1 cellular context compared by ENCODE assay signal in the genomic region with DNA sequence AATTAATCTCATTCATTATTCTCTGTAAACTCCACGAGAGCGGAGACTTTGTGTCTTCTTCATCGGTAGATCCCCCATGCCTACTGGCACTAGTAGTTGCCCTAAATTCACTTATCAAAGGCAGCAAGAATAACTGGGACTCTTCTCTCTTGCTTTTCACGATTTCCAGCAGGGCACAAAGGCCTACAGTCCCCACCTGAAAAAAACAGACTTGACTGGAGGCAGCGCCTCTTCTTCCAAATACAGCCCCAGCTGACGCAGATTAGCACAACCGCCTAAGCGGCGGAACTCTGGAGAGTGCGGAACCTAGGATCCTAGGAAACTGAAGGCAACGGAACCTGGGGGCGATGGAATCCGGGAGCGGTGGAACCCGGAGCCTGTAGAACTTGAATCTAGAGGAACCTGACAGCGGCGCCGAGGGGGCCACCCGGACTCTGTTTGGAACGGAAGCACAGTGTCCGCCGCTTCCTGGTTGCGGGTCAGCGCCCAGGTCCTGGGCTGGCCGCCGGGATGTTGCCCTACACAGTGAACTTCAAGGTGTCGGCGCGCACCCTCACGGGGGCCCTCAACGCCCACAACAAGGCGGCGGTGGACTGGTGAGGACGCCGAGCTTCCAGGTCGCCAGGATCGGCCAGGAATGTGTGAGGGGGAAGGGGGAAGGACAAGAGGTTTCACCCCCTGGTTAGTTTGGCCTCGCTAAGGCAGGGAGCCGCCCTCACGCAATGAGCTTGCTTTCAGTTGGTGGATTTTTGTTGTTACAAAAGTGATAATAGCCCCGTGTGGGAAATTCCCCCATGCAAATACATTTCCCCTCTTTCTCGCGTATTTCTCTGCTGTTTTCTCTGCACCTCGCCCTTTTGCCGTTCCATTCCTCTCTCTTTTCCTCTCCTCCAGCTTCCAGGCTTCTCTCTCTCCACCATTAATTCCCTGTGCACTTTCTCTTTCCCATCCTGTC.
TF ChIP-seq lines count a peak whose summit lies in the region.

A gene with protein sequence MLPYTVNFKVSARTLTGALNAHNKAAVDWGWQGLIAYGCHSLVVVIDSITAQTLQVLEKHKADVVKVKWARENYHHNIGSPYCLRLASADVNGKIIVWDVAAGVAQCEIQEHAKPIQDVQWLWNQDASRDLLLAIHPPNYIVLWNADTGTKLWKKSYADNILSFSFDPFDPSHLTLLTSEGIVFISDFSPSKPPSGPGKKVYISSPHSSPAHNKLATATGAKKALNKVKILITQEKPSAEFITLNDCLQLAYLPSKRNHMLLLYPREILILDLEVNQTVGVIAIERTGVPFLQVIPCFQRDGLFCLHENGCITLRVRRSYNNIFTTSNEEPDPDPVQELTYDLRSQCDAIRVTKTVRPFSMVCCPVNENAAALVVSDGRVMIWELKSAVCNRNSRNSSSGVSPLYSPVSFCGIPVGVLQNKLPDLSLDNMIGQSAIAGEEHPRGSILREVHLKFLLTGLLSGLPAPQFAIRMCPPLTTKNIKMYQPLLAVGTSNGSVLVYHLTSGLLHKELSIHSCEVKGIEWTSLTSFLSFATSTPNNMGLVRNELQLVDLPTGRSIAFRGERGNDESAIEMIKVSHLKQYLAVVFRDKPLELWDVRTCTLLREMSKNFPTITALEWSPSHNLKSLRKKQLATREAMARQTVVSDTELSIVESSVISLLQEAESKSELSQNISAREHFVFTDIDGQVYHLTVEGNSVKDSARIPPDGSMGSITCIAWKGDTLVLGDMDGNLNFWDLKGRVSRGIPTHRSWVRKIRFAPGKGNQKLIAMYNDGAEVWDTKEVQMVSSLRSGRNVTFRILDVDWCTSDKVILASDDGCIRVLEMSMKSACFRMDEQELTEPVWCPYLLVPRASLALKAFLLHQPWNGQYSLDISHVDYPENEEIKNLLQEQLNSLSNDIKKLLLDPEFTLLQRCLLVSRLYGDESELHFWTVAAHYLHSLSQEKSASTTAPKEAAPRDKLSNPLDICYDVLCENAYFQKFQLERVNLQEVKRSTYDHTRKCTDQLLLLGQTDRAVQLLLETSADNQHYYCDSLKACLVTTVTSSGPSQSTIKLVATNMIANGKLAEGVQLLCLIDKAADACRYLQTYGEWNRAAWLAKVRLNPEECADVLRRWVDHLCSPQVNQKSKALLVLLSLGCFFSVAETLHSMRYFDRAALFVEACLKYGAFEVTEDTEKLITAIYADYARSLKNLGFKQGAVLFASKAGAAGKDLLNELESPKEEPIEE (plus strand): TSS at position 452 of the 955 bp plus-strand sequence. CDS start 59 bp downstream, at position 511.

TF ChIP-seq in liver, 16 proteins besides CTCF, POLR2A, EP300 and RAD21 (continued from another document):
- TF ChIP-seq FOXA2 (IDR thresholded peaks at IDR 0.05) (no peak), SP1 (IDR thresholded peaks at IDR 0.05) (peak; percentile 67), HNF4G (IDR thresholded peaks at IDR 0.05) (no peak), TAF1 (conservative IDR thresholded peaks at IDR 0.05) (peak; percentile 97), RXRA (IDR thresholded peaks at IDR 0.05) (peak; percentile 80 to 86), GABPA (IDR thresholded peaks at IDR 0.05 in 1 of 2, conservative IDR thresholded peaks at IDR 0.05 in 1 of 2) (peak; percentile 83 to 96)
- TF ChIP-seq, protein P1, sequence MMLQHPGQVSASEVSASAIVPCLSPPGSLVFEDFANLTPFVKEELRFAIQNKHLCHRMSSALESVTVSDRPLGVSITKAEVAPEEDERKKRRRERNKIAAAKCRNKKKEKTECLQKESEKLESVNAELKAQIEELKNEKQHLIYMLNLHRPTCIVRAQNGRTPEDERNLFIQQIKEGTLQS (IDR thresholded peaks at IDR 0.05), result no peak
- TF ChIP-seq, protein P2, sequence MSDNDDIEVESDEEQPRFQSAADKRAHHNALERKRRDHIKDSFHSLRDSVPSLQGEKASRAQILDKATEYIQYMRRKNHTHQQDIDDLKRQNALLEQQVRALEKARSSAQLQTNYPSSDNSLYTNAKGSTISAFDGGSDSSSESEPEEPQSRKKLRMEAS (IDR thresholded peaks at IDR 0.05), result peak; percentile 89
